Comparison of ENCODE assay signal across 9 cellular contexts in the genomic region with DNA sequence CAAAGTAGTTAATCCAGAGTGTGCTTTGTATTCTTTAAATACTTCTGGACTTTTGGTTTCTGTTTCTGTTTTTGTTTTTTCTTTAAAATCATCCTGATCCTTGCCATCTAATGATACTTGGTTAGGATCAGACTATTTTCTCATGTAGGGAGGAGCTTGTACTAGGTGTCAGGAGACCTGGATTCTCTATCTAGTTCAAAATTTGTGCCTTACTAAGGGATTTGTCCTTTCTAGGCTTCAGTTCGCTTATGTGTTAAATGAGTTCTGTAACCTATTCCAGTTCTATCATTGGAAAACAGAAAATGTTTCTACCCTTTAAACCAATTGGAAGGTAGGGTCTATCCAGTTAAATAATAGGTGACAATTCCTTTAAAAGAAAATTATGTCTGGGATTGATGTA. TPM values are rescaled to one million over a fixed set of nuclear protein-coding genes. Genes with fewer than 3 reads are reported as not detected.
A peak's percentile ranks its signal among the peaks of the same experiment; 100 is the strongest.
DNase-seq lines count a peak whose midpoint lies in the region; ATAC-seq and TF ChIP-seq lines count a peak whose summit lies in the region.
"Had no signal": no experiment of that assay in that cellular context is flagged by ENCODE, and none has a peak within 500 bp of the region (broad histone marks: within the 10 kb centered on the region; RNA-seq: fewer than 3 reads in every experiment).

No MANE protein-coding gene starts in this region.

- H3K4me3 ChIP-seq in HEK293 (ENCODE audit: low read depth, low read length), result no peak overlapping the region
- peak overlapping the region in 2 of 3 donors; percentile 3 to 5 for H3K4me3 ChIP-seq in thyroid gland (replicated peaks in 1 of 3)
- H3K4me3 ChIP-seq: pancreas had no signal

- H3K4me1 ChIP-seq in HEK293 (ENCODE audit: control insufficient read depth, insufficient read depth, low read length) (peaks cover under 1% of the 10 kb centered on the region; the same call in 1 of the 2 replicates), thyroid gland (peaks cover 14 to 39% of the 10 kb centered on the region in 2 donors)
- H3K4me1 ChIP-seq: pancreas had no signal

- H3K9me3 ChIP-seq in HEK293 (ENCODE audit: control insufficient read depth, insufficient read depth, low read depth, low read length), result no peaks in the 10 kb centered on the region
- no peaks in the 10 kb centered on the region for H3K9me3 ChIP-seq in thyroid gland
- H3K9me3 ChIP-seq: pancreas had no signal

- no peaks in the 10 kb centered on the region for H3K36me3 ChIP-seq in HEK293 (ENCODE audit: control insufficient read depth in 2 of 2, insufficient read depth in 1 of 2, low read length in 2 of 2)
- H3K36me3 ChIP-seq in thyroid gland, result no peaks in the 10 kb centered on the region
- H3K36me3 ChIP-seq: pancreas had no signal

- intact Hi-C loops in thyroid gland (cut with DNase I), result loop anchor here (10.0 kb wide), 2 partner anchors 51 to 151 kb away; no protein-coding TSS in a partner anchor

- no peaks in the 10 kb centered on the region for H3K9me3 Mint-ChIP-seq in activated naive CD8-positive, alpha-beta T cell treated with anti-CD3 and anti-CD28 coated beads for 36 hours
- no peaks in the 10 kb centered on the region for H3K9me3 Mint-ChIP-seq in memory B cell

- H3K27me3 Mint-ChIP-seq in activated naive CD8-positive, alpha-beta T cell treated with anti-CD3 and anti-CD28 coated beads for 36 hours, result peaks cover 93% of the 10 kb centered on the region
- H3K27me3 Mint-ChIP-seq in memory B cell, result no peaks in the 10 kb centered on the region

- H3K36me3 Mint-ChIP-seq in activated naive CD8-positive, alpha-beta T cell treated with anti-CD3 and anti-CD28 coated beads for 36 hours, result no peaks in the 10 kb centered on the region
- peaks cover 2% of the 10 kb centered on the region for H3K36me3 Mint-ChIP-seq in memory B cell

- no peak for ATAC-seq in memory B cell (ENCODE audit: low read depth)
- ATAC-seq in GM21381 (IDR thresholded peaks at IDR 0.05; ENCODE audit: unreplicated experiment), result no peak
- ATAC-seq: esophagus mucosa, pancreas had no signal

- H3K4me3 Mint-ChIP-seq in activated naive CD8-positive, alpha-beta T cell treated with anti-CD3 and anti-CD28 coated beads for 36 hours, result no peak overlapping the region
- H3K4me3 Mint-ChIP-seq in memory B cell, result peak overlapping the region; percentile 86

- DNase-seq in activated naive CD8-positive, alpha-beta T cell treated with anti-CD3 and anti-CD28 coated beads for 36 hours, result no peak
- no peak for DNase-seq in memory B cell (ENCODE audit: low spot score in 2 of 2)
- DNase-seq in thyroid gland, result no peak
- no peak for DNase-seq in activated CD4-positive, CD25-positive, alpha-beta regulatory T cell (lab: John Stamatoyannopoulos, UW)
- no peak for DNase-seq in activated T-cell treated with anti-CD3 and anti-CD28 coated beads, Interleukin-2, amount 50 U/mL, for 48 hours
- DNase-seq: pancreas had no signal

- H3K27ac ChIP-seq in HEK293 (ENCODE audit: extremely low read depth, low read depth, low read length) (no peak overlapping the region), thyroid gland (peak overlapping the region; percentile 89 to 97 (median 95))

- H3K27ac Mint-ChIP-seq in activated naive CD8-positive, alpha-beta T cell treated with anti-CD3 and anti-CD28 coated beads for 36 hours, result peak overlapping the region; percentile 9
- H3K27ac Mint-ChIP-seq in memory B cell, result peak overlapping the region; percentile 95

- WGBS in thyroid gland, 2 donors, result 52 to 80% methylated on average over 1 of the region's 1 CpG

- TF ChIP-seq CTCF in HEK293 (tag by site-specific recombination; IDR thresholded peaks at IDR 0.05) (no peak), thyroid gland (IDR thresholded peaks at IDR 0.05) (no peak)

- H3K27me3 ChIP-seq in thyroid gland, result no peaks in the 10 kb centered on the region

- peaks cover 37% of the 10 kb centered on the region for H3K4me1 Mint-ChIP-seq in activated naive CD8-positive, alpha-beta T cell treated with anti-CD3 and anti-CD28 coated beads for 36 hours
- H3K4me1 Mint-ChIP-seq in memory B cell, result peaks cover 15% of the 10 kb centered on the region

- POLR2A ChIA-PET in HEK293 (lab: Yijun Ruan, JAX), result no interaction called here

- no peak for TF ChIP-seq POLR2A in thyroid gland (IDR thresholded peaks at IDR 0.05)

- CTCF ChIA-PET in HEK293 (lab: Yijun Ruan, JAX), result interaction anchor here (1.0 kb wide), 1 partner anchor 156 kb away, joined by 4 read pairs; no protein-coding TSS in a partner anchor

TF ChIP-seq in HEK293, 187 proteins besides CTCF, POLR2A, EP300 and RAD21:
- no peak for TF ChIP-seq ZNF341 (tag by site-specific recombination; IDR thresholded peaks at IDR 0.05; ENCODE audit: low read depth)
- peak; percentile 36 for TF ChIP-seq PRDM10 (tag by site-specific recombination; IDR thresholded peaks at IDR 0.05)

RNA-seq across cellular contexts. Expression of gene MEF2C, which starts 3.3 kb away (rescaled TPM):
- 1 to 10 TPM; 1.5 to 2.1 TPM for total RNA-seq in activated naive CD8-positive, alpha-beta T cell treated with anti-CD3 and anti-CD28 coated beads for 36 hours
- 10 to 100 TPM; 51.0 to 78.6 (median 65.7) TPM for total RNA-seq in thyroid gland

Comparison
In these comparisons a context has a peak if more than half of its experiments do, and no peak if none do; other contexts are left out.
1. RNA of gene MEF2C, which starts 3.3 kb away (total RNA-seq): 51.0 to 78.6 TPM in thyroid gland; 1.5 to 2.1 TPM in activated naive CD8-positive, alpha-beta T cell treated with anti-CD3 and anti-CD28 coated beads for 36 hours; every median in the first group is over 10 times any median in the second.